Comparison of ENCODE assay signal across 8 cellular contexts in the genomic region with DNA sequence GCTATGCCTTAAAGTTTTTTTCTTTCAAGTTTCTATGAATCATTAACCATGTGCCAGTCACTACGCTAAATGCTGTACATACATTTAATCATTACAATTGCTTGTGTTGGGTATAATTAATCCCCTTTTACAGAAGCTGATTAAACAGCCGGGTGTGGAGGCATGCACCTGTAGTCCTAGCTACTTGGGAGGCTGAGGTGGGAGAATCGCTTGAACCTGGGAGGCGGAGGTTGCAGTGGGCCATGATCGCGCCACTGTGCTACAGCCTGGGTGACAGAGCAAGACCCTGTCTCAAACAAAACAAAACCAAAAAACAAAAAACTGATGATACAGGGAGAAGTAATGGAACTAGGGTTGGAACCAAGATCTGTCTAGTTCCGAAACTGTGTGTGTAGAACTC. TPM values are rescaled to one million over a fixed set of nuclear protein-coding genes. Genes with fewer than 3 reads are reported as not detected.
DNase-seq lines count a peak whose midpoint lies in the region; ATAC-seq and TF ChIP-seq lines count a peak whose summit lies in the region.

No MANE protein-coding gene starts in this region.

- H3K27me3 ChIP-seq in heart left ventricle, result no peaks in the 10 kb centered on the region
- no peaks in the 10 kb centered on the region for H3K27me3 ChIP-seq in muscle layer of duodenum (ENCODE audit: low read depth, low read length)
- H3K27me3 ChIP-seq in uterus, result no peaks in the 10 kb centered on the region

- no peak for TF ChIP-seq CTCF in heart left ventricle (IDR thresholded peaks at IDR 0.05)
- TF ChIP-seq CTCF in brain (conservative IDR thresholded peaks at IDR 0.05), result no peak
- TF ChIP-seq CTCF in uterus (IDR thresholded peaks at IDR 0.05), result no peak

- H3K27ac Mint-ChIP-seq in brain, result peak overlapping the region; percentile 93 to 98 (median 97)

- H3K4me3 Mint-ChIP-seq in brain, result peak overlapping the region; percentile 82 to 92 (median 85)

- H3K9me3 Mint-ChIP-seq in brain, result no peaks in the 10 kb centered on the region

- TF ChIP-seq POLR2A in heart left ventricle (IDR thresholded peaks at IDR 0.05), result no peak
- TF ChIP-seq POLR2A in uterus (IDR thresholded peaks at IDR 0.05), result no peak

- peaks cover 8% of the 10 kb centered on the region for H3K27me3 Mint-ChIP-seq in brain

- peaks cover 7% of the 10 kb centered on the region for H3K36me3 Mint-ChIP-seq in brain

- peak overlapping the region; percentile 96 to 100 (median 99) for H3K27ac ChIP-seq in heart left ventricle
- peak overlapping the region; percentile 99 for H3K27ac ChIP-seq in muscle layer of duodenum (ENCODE audit: low read length)
- peak overlapping the region; percentile 99 for H3K27ac ChIP-seq in uterus

- DNase-seq in heart left ventricle (no peak), Right ventricle myocardium inferior (ENCODE audit: missing footprints) (no peak), uterus (no peak), islet precursor cell (no peak)

- H3K4me1 Mint-ChIP-seq in brain, result peaks cover 52% of the 10 kb centered on the region

- no peaks in the 10 kb centered on the region for H3K36me3 ChIP-seq in heart left ventricle
- H3K36me3 ChIP-seq in muscle layer of duodenum (ENCODE audit: control insufficient read depth in 1 of 2, insufficient read depth in 2 of 2, low read length in 2 of 2), result no peaks in the 10 kb centered on the region
- no peaks in the 10 kb centered on the region for H3K36me3 ChIP-seq in uterus

- 95 to 98% (median 97%) methylated on average over 7 of the region's 7 CpGs for whole genome bisulfite sequencing in heart left ventricle, 4 donors

- peaks cover 9 to 52% (median 42%) of the 10 kb centered on the region in 12 donors for H3K4me1 ChIP-seq in heart left ventricle
- H3K4me1 ChIP-seq in muscle layer of duodenum (ENCODE audit: control insufficient read depth in 1 of 2, insufficient read depth in 2 of 2, low read length in 2 of 2), result peaks cover 14 to 39% of the 10 kb centered on the region in 2 donors
- no peaks in the 10 kb centered on the region for H3K4me1 ChIP-seq in uterus

- H3K4me3 ChIP-seq in heart left ventricle (peak overlapping the region in 1 of 12 donors; percentile 91), muscle layer of duodenum (ENCODE audit: low read depth in 1 of 2, low read length in 2 of 2) (peak overlapping the region in 1 of 2 donors; percentile 60), uterus (no peak overlapping the region)

- ATAC-seq in heart left ventricle (no peak), Right ventricle myocardium inferior (no peak), HG03095 (IDR thresholded peaks at IDR 0.05; ENCODE audit: unreplicated experiment) (no peak), HG02678 (IDR thresholded peaks at IDR 0.05; ENCODE audit: unreplicated experiment) (no peak)

- intact Hi-C loops in heart left ventricle (cut with DNase I) (loop anchor here in 9 of 10 donors (1.0 to 10.0 kb wide), 12 partner anchors 35 to 439 kb away; partner anchors contain the start of gene UBAP2 (in 3 of the 9)), Right ventricle myocardium inferior (cut with DNase I) (loop anchor here (2.0 to 10.0 kb wide), 3 partner anchors 35 to 437 kb away; partner anchors contain the start of gene UBAP2), uterus (cut with DNase I; ENCODE audit: low total_unique reads) (no loop called here)

- H3K9me3 ChIP-seq in heart left ventricle (no peaks in the 10 kb centered on the region), muscle layer of duodenum (ENCODE audit: control insufficient read depth in 1 of 2, low read length in 2 of 2) (no peaks in the 10 kb centered on the region), uterus (no peaks in the 10 kb centered on the region)

RNA-seq across cellular contexts. Expression of gene UBE2R2, which starts 1.2 kb away (rescaled TPM):
- total RNA-seq in heart left ventricle (10 to 100 TPM; 29.4 to 45.7 (median 40.3) TPM), Right ventricle myocardium inferior (44.0 TPM), uterus (10 to 100 TPM in 3 of 4 donors, 1 to 10 TPM in 1; 5.4 to 46.9 (median 22.1) TPM)
- polyA plus RNA-seq in heart left ventricle (10 to 100 TPM; 18.6 to 27.3 TPM), brain (ENCODE audit: insufficient read depth, low read depth, low replicate concordance) (104 TPM)

RNA-seq across cellular contexts. Expression of gene PRSS3, which starts 20.4 kb away (rescaled TPM):
- total RNA-seq in heart left ventricle (1 to 10 TPM in 2 of 9 donors, under 1 TPM in 1, not detected in 6; 0.89 to 1.4 (median 1.2) TPM), Right ventricle myocardium inferior (not detected), uterus (not detected)
- polyA plus RNA-seq in heart left ventricle (under 1 TPM in 1 of 2 donors, not detected in 1; 0.58 TPM), brain (ENCODE audit: insufficient read depth, low read depth, low replicate concordance) (22.2 TPM)
